ENCODE assay signal across 8 cellular contexts in the genomic region with DNA sequence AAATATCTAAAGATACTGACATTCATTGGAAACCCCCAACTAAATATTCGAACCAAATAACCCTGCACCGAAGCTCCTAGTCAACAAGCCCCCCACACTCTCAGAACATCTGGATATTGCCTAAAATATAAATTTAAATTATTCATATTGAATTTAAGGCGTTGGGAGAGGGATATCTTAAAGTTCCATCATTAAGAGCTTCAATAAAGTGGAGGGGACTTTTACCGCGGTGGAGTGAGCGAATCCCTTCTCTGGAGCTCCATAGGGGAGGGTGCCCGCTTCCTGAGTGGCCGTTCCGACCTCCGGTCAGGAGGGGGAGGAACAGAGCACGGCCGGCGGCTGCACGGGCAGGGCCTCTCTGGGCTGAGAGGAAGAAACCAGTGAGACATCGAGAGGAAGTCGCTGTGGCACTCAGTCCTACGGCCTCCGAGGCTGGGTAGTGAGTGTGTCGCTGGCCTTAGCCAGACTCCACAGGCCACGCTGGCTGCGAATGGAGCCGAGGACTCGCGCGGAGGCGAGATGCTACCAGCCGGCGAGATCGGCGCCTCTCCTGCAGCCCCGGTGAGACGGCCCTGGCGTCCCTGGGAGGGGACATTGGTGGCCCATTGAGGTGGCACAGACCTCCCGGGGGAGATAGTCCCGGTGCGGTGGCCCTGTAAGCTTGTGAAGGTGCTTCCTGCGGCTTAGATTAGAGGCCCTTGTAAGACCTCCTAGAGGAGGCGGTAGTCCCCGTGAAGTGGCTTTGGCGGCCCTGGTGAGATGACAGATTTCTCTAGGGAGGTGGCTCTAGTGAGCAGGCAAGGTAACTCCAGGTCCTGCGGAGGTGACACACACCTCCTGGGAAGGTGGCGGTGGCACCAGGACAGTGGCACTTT. TPM values are rescaled to one million over a fixed set of nuclear protein-coding genes. Genes with fewer than 3 reads are reported as not detected.
DNase-seq lines count a peak whose midpoint lies in the region; ATAC-seq and TF ChIP-seq lines count a peak whose summit lies in the region.

A gene (plus strand): TSS at position 405 of the 875 bp plus-strand sequence. CDS start 115 bp downstream, at position 520.

- no peaks in the 10 kb centered on the region for H3K36me3 ChIP-seq in kidney epithelial cell (ENCODE audit: control insufficient read depth, insufficient read depth, low read length)

- DNase-seq in AML-193 (lab: John Stamatoyannopoulos, UW) (peak; percentile 89 to 90), NCI-H345 treated with DMSO at 0.1 percent for 48 hours (lab: John Stamatoyannopoulos, UW; ENCODE audit: unreplicated experiment) (peak; percentile 91), cerebellar nuclear complex (lab: John Stamatoyannopoulos, UW) (peak; percentile 32 to 85), kidney epithelial cell (ENCODE audit: low read depth) (peak; percentile 54)
- peak; percentile 87 for DNase-seq in stimulated activated CD4-positive, alpha-beta T cell treated with anti-CD3 and anti-CD28 coated beads, Interleukin-15, amount 100 ng/mL, for 48 hours (ENCODE audit: low read depth in 2 of 2)

- ATAC-seq in GM19025 (IDR thresholded peaks at IDR 0.05; ENCODE audit: low read depth, unreplicated experiment), result peak; percentile 88
- ATAC-seq in HG03342 (IDR thresholded peaks at IDR 0.05; ENCODE audit: unreplicated experiment), result peak; percentile 87
- ATAC-seq in activated CD4-positive, CD25-positive, alpha-beta regulatory T cell treated with anti-CD3 and anti-CD28 coated beads, Interleukin-2, amount 50 U/mL, for 24 hours, result peak; percentile 99

- peak; percentile 86 for TF ChIP-seq CTCF in kidney epithelial cell (IDR thresholded peaks at IDR 0.05; ENCODE audit: insufficient read depth, low read length, poor library complexity, severe bottlenecking)

- H3K27me3 ChIP-seq in kidney epithelial cell (ENCODE audit: control insufficient read depth, insufficient read depth, low read length), result no peaks in the 10 kb centered on the region

- peak within 1 kb of the TSS; percentile 100 for H3K4me3 ChIP-seq in kidney epithelial cell (ENCODE audit: low read depth, low read length)

RNA-seq across cellular contexts. Expression of the gene that starts here (rescaled TPM):
- 14.2 and 21.9 TPM in 2 replicates for total RNA-seq in kidney epithelial cell

Comparison
In these comparisons a context has a peak if more than half of its experiments do, and no peak if none do; other contexts are left out.
1. Peak in every context shown above with its lines: DNase-seq, ATAC-seq and H3K4me3 ChIP-seq.